Comparison of ENCODE assay signal across 8 cellular contexts in genomic region chr19:37654833-37655688, GRCh38. TPM values are rescaled to one million over a fixed set of nuclear protein-coding genes. Genes with fewer than 3 reads are reported as not detected.
DNase-seq lines count a peak whose midpoint lies in the region; ATAC-seq and TF ChIP-seq lines count a peak whose summit lies in the region.

Gene ZFP30, minus strand, starts transcription at chr19:37655465. Its CDS starts 7,643 bp downstream, at chr19:37647822.

- H3K4me3 ChIP-seq in adipocyte (ENCODE audit: low read length) = peak within 1 kb of the TSS; percentile 98
- peak within 1 kb of the TSS; percentile 63 to 90 (median 80) for H3K4me3 ChIP-seq in heart right ventricle
- peak within 1 kb of the TSS; percentile 47 to 94 (median 82) for H3K4me3 ChIP-seq in tibial nerve

- no peak for TF ChIP-seq EP300 in tibial nerve (IDR thresholded peaks at IDR 0.05)

- peak within 1 kb of the TSS; percentile 39 to 93 (median 90) for H3K27ac ChIP-seq in heart right ventricle
- H3K27ac ChIP-seq in tibial nerve = peak within 1 kb of the TSS; percentile 81 to 94 (median 85)

- peaks cover 20% of the 10 kb centered on the region for H3K4me1 ChIP-seq in adipocyte (ENCODE audit: control insufficient read depth, insufficient read depth, low read length)
- peaks cover 0 to 31% (median 24%) of the 10 kb centered on the region in 9 donors for H3K4me1 ChIP-seq in heart right ventricle
- peaks cover 0 to 31% (median 11%) of the 10 kb centered on the region in 4 donors for H3K4me1 ChIP-seq in tibial nerve

- H3K36me3 ChIP-seq in adipocyte (ENCODE audit: control insufficient read depth, insufficient read depth, low read length, severe bottlenecking) (no peaks in the 10 kb centered on the region), heart right ventricle (peaks cover 0 to 13% (median 0%) of the 10 kb centered on the region in 9 donors), tibial nerve (peaks cover 0 to 14% (median 0%) of the 10 kb centered on the region in 3 donors)

- DNase-seq in DMS53 treated with DMSO at 0.1 percent for 48 hours (lab: John Stamatoyannopoulos, UW; ENCODE audit: unreplicated experiment) = peak; percentile 93
- DNase-seq in LHCN-M2 (ENCODE audit: low read depth) = peak; percentile 85
- DNase-seq in SKM-1 (lab: John Stamatoyannopoulos, UW; ENCODE audit: unreplicated experiment) = peak; percentile 41
- peak; percentile 93 for DNase-seq in adipocyte (ENCODE audit: low read depth)
- DNase-seq in heart right ventricle = peak; percentile 91 to 93
- DNase-seq in posterior cingulate gyrus = peak; percentile 86 to 99 (median 94)
- DNase-seq in tibial nerve (ENCODE audit: low spot score in 2 of 2) = peak; percentile 63 to 77

- TF ChIP-seq POLR2A in tibial nerve (IDR thresholded peaks at IDR 0.05) = no peak

- H3K9ac ChIP-seq in adipocyte (ENCODE audit: low read length) = peak within 1 kb of the TSS; percentile 96

- intact Hi-C loops in heart right ventricle (cut with DNase I) = loop anchor here in 3 of 10 donors (2.0 to 5.0 kb wide), 3 partner anchors 37 to 188 kb away; partner anchors contain the start of gene ZNF569 (in 1 of the 3)
- intact Hi-C loops in posterior cingulate gyrus (cut with DNase I) = loop anchor here (1.0 to 10.0 kb wide), 5 partner anchors 36 to 150 kb away; partner anchors contain the start of genes ZNF540, ZNF571, ZNF573 and ZNF607

- 0 to 1% methylated on average over 63 to 66 of the region's 66 CpGs for WGBS in heart right ventricle, 2 donors
- 0% methylated on average over 34 to 62 of the region's 66 CpGs for WGBS in tibial nerve, 2 donors

- TF ChIP-seq CTCF in heart right ventricle (IDR thresholded peaks at IDR 0.05) (no peak), tibial nerve (IDR thresholded peaks at IDR 0.05) (no peak)

- ATAC-seq in GM21786 (IDR thresholded peaks at IDR 0.05; ENCODE audit: unreplicated experiment) = peak; percentile 52
- peak; percentile 85 to 98 (median 97) for ATAC-seq in heart right ventricle

- H3K27me3 ChIP-seq in adipocyte (replicated peaks; ENCODE audit: control insufficient read depth, insufficient read depth, low read length) (no peaks in the 10 kb centered on the region), heart right ventricle (no peaks in the 10 kb centered on the region), tibial nerve (no peaks in the 10 kb centered on the region)

- H3K9me3 ChIP-seq in adipocyte (ENCODE audit: control insufficient read depth, low read length) (peaks cover 5% of the 10 kb centered on the region), heart right ventricle (peaks cover 0 to 41% (median 0%) of the 10 kb centered on the region in 11 donors), tibial nerve (peaks cover 0 to 10% (median 0%) of the 10 kb centered on the region in 4 donors)

RNA-seq across cellular contexts. Expression of gene ZFP30, which starts in this region (rescaled TPM):
- total RNA-seq in LHCN-M2 (2014; rRNA removed) = 19.1 and 21.3 TPM in 2 replicates
- 4.0 TPM for polyA plus RNA-seq in LHCN-M2 (2012)
- 10 to 100 TPM in 1 of 10 donors, 1 to 10 TPM in 9; 6.6 to 12.1 (median 7.9) TPM for total RNA-seq in heart right ventricle
- polyA plus RNA-seq in heart right ventricle = 1 to 10 TPM; 1.5 to 4.2 TPM
- total RNA-seq in tibial nerve = 10 to 100 TPM; 10.2 to 40.6 (median 16.9) TPM

Comparison
In these comparisons a context has a peak if more than half of its experiments do, and no peak if none do; other contexts are left out.
1. Peak in every context shown above with its lines: DNase-seq, ATAC-seq, H3K4me3 ChIP-seq and H3K27ac ChIP-seq.
2. DNase-seq: peak in every context shown above with its lines; median percentile 94 in posterior cingulate gyrus; 93 in DMS53 treated with DMSO at 0.1 percent for 48 hours; 93 in adipocyte; 92 in heart right ventricle; 85 in LHCN-M2; 70 in tibial nerve; 41 in SKM-1.